In genomic region chr19:45793178-45793564, GRCh38 we compare ENCODE assay signal across 1 cellular context.
TF ChIP-seq lines count a peak whose summit lies in the region.

No MANE protein-coding gene starts in this region.

TF ChIP-seq in HEK293, 187 proteins besides CTCF, POLR2A, EP300 and RAD21 (continued from another document):
- TF ChIP-seq, protein P1, sequence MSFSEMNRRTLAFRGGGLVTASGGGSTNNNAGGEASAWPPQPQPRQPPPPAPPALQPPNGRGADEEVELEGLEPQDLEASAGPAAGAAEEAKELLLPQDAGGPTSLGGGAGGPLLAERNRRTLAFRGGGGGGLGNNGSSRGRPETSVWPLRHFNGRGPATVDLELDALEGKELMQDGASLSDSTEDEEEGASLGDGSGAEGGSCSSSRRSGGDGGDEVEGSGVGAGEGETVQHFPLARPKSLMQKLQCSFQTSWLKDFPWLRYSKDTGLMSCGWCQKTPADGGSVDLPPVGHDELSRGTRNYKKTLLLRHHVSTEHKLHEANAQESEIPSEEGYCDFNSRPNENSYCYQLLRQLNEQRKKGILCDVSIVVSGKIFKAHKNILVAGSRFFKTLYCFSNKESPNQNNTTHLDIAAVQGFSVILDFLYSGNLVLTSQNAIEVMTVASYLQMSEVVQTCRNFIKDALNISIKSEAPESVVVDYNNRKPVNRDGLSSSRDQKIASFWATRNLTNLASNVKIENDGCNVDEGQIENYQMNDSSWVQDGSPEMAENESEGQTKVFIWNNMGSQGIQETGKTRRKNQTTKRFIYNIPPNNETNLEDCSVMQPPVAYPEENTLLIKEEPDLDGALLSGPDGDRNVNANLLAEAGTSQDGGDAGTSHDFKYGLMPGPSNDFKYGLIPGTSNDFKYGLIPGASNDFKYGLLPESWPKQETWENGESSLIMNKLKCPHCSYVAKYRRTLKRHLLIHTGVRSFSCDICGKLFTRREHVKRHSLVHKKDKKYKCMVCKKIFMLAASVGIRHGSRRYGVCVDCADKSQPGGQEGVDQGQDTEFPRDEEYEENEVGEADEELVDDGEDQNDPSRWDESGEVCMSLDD (tag by site-specific recombination; IDR thresholded peaks at IDR 0.05) = 0 out of 2 replicates have a peak, but pooled peaks have one; percentile 33
- TF ChIP-seq ZNF335 (tag by site-specific recombination; conservative IDR thresholded peaks at IDR 0.05) (0 out of 2 replicates have a peak, but pooled peaks have one; percentile 27), ZBTB11 (tag by site-specific recombination; conservative IDR thresholded peaks at IDR 0.05; ENCODE audit: low read depth) (no peak), ZNF843 (tag by site-specific recombination; IDR thresholded peaks at IDR 0.05) (0 out of 2 replicates have a peak, but pooled peaks have one; percentile 14), ZFP69B (tag by site-specific recombination; IDR thresholded peaks at IDR 0.05) (0 out of 2 replicates have a peak, but pooled peaks have one; percentile 16), HOXA7 (CRISPR knock-in tag; IDR thresholded peaks at IDR 0.05; ENCODE audit: borderline replicate concordance) (no peak)
- TF ChIP-seq, protein P2, sequence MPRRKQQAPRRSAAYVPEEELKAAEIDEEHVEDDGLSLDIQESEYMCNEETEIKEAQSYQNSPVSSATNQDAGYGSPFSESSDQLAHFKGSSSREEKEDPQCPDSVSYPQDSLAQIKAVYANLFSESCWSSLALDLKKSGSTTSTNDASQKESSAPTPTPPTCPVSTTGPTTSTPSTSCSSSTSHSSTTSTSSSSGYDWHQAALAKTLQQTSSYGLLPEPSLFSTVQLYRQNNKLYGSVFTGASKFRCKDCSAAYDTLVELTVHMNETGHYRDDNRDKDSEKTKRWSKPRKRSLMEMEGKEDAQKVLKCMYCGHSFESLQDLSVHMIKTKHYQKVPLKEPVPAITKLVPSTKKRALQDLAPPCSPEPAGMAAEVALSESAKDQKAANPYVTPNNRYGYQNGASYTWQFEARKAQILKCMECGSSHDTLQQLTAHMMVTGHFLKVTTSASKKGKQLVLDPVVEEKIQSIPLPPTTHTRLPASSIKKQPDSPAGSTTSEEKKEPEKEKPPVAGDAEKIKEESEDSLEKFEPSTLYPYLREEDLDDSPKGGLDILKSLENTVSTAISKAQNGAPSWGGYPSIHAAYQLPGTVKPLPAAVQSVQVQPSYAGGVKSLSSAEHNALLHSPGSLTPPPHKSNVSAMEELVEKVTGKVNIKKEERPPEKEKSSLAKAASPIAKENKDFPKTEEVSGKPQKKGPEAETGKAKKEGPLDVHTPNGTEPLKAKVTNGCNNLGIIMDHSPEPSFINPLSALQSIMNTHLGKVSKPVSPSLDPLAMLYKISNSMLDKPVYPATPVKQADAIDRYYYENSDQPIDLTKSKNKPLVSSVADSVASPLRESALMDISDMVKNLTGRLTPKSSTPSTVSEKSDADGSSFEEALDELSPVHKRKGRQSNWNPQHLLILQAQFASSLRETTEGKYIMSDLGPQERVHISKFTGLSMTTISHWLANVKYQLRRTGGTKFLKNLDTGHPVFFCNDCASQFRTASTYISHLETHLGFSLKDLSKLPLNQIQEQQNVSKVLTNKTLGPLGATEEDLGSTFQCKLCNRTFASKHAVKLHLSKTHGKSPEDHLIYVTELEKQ (tag by site-specific recombination; IDR thresholded peaks at IDR 0.05; ENCODE audit: borderline replicate concordance) = no peak
